Comparison of ENCODE assay signal across 8 cellular contexts in genomic region chr11:65425105-65425970, GRCh38. TPM values are rescaled to one million over a fixed set of nuclear protein-coding genes. Genes with fewer than 3 reads are reported as not detected.
A peak's percentile ranks its signal among the peaks of the same experiment; 100 is the strongest.
DNase-seq lines count a peak whose midpoint lies in the region; ATAC-seq, FAIRE-seq and TF ChIP-seq lines count a peak whose summit lies in the region.

No MANE protein-coding gene starts in this region.

- no peak for ATAC-seq in Right ventricle myocardium superior (ENCODE audit: poor library complexity)
- ATAC-seq in left ventricle myocardium superior: no peak
- no peak for ATAC-seq in GM21423 (IDR thresholded peaks at IDR 0.05; ENCODE audit: unreplicated experiment)

- peak overlapping the region; percentile 95 for H3K4me3 ChIP-seq in astrocyte of the spinal cord (ENCODE audit: low read depth, low read length)
- H3K4me3 ChIP-seq in kidney (ENCODE audit: low read length in 2 of 2): peak overlapping the region; percentile 98 to 99

- no peak for TF ChIP-seq CTCF in astrocyte of the spinal cord (IDR thresholded peaks at IDR 0.05; ENCODE audit: low read depth, low read length)
- TF ChIP-seq CTCF in kidney (IDR thresholded peaks at IDR 0.05; ENCODE audit: borderline replicate concordance, extremely low read depth, insufficient read depth): no peak

- H3K9ac ChIP-seq in kidney (ENCODE audit: low read length in 2 of 2): peak overlapping the region; percentile 99 to 100

- in situ Hi-C loops in astrocyte of the spinal cord (cut with HindIII; ENCODE audit: low sequenced_read_pairs): no loop called here

- H3K27ac ChIP-seq in kidney (ENCODE audit: low read depth in 2 of 2, low read length in 2 of 2): peak overlapping the region; percentile 99 to 100

- peaks cover 14 to 29% of the 10 kb centered on the region in 2 donors for H3K4me1 ChIP-seq in kidney (ENCODE audit: control insufficient read depth in 1 of 2, insufficient read depth in 1 of 2, low read depth in 1 of 2, low read length in 2 of 2)

- peaks cover 26 to 48% of the 10 kb centered on the region in 2 donors for H3K36me3 ChIP-seq in kidney (ENCODE audit: control insufficient read depth in 1 of 2, insufficient read depth in 2 of 2, low read length in 2 of 2)

- H3K9me3 ChIP-seq in kidney (ENCODE audit: control insufficient read depth in 1 of 2, low read length in 2 of 2): no peaks in the 10 kb centered on the region

- DNase-seq in Right ventricle myocardium superior (peak; percentile 35), left ventricle myocardium superior (no peak), T-helper 2 cell (peak in 4 of 5 experiments; percentile 73 to 96 (median 84)), astrocyte of the spinal cord (ENCODE audit: low read depth, low spot score) (peak; percentile 74), kidney (peak; percentile 66), T1000 (lab: John Stamatoyannopoulos, UW) (no peak)
- peak; percentile 67 for DNase-seq in stimulated activated CD4-positive, alpha-beta T cell treated with anti-CD3 and anti-CD28 coated beads, Interleukin-4, amount 100 ng/mL, for 1 hour

- intact Hi-C loops in Right ventricle myocardium superior (cut with DNase I) (no loop called here), left ventricle myocardium superior (cut with micrococcal nuclease) (loop anchor here (5.0 kb wide), 1 partner anchor 77 kb away; no protein-coding TSS in a partner anchor), kidney (cut with DNase I) (loop anchor here (5.0 kb wide), 1 partner anchor 77 kb away; no protein-coding TSS in a partner anchor)

- no peak for FAIRE-seq in kidney (lab: Jason Lieb, UNC)

RNA-seq across cellular contexts. Expression of gene NEAT1, which starts 2.7 kb away (rescaled TPM):
- total RNA-seq in Right ventricle myocardium superior (451 TPM), left ventricle myocardium superior (508 TPM), kidney (1,006 TPM)
- 595 TPM for polyA plus RNA-seq in kidney (ENCODE audit: insufficient read depth, low read depth, low replicate concordance)

RNA-seq across cellular contexts. Expression of gene FRMD8, which starts 38.9 kb away (rescaled TPM):
- total RNA-seq in Right ventricle myocardium superior: 8.6 TPM
- 9.7 TPM for total RNA-seq in left ventricle myocardium superior
- total RNA-seq in kidney: 41.3 TPM
- polyA plus RNA-seq in kidney (ENCODE audit: insufficient read depth, low read depth, low replicate concordance): 9.4 TPM

RNA-seq across cellular contexts. Expression of gene SLC25A45, which starts 42.9 kb away (rescaled TPM):
- total RNA-seq in Right ventricle myocardium superior (5.3 TPM), left ventricle myocardium superior (4.6 TPM), kidney (14.7 TPM)
- polyA plus RNA-seq in kidney (ENCODE audit: insufficient read depth, low read depth, low replicate concordance): 4.1 TPM

Comparison
In these comparisons a context has a peak if more than half of its experiments do, and no peak if none do; other contexts are left out.
1. DNase-seq: peak in Right ventricle myocardium superior (single experiment), T-helper 2 cell (4 of 5), astrocyte of the spinal cord (single experiment), kidney (single experiment) and stimulated activated CD4-positive, alpha-beta T cell treated with anti-CD3 and anti-CD28 coated beads, Interleukin-4, amount 100 ng/mL, for 1 hour (single experiment); none in left ventricle myocardium superior (single experiment) and T1000 (single experiment).